Comparison of ENCODE assay signal across 27 cellular contexts in genomic region chr16:12879812-12880211, GRCh38. TPM values are rescaled to one million over a fixed set of nuclear protein-coding genes. Genes with fewer than 3 reads are reported as not detected.
"Had no signal": no experiment of that assay in that cellular context is flagged by ENCODE, and none has a peak within 500 bp of the region (broad histone marks: within the 10 kb centered on the region; RNA-seq: fewer than 3 reads in every experiment).

No MANE protein-coding gene starts in this region.

- H3K4me3 ChIP-seq: left lung, lower lobe of right lung, pancreas, prostate gland, sigmoid colon, spleen, suprapubic skin, thoracic aorta, tibial artery, uterus had no signal

- H3K9me3 ChIP-seq: lower lobe of right lung, pancreas, prostate gland, sigmoid colon, suprapubic skin, thoracic aorta, tibial artery, uterus had no signal

- H3K4me1 ChIP-seq: left lung, lower lobe of right lung, pancreas, prostate gland, sigmoid colon, spleen, suprapubic skin, tibial artery, uterus had no signal

- ATAC-seq: left colon; left lung; lower lobe of right lung; naive thymus-derived CD8-positive, alpha-beta T cell; pancreas; right cardiac atrium; stimulated activated effector memory CD8-positive, alpha-beta T cell treated with anti-CD3 and anti-CD28 coated beads, Interleukin-12 subunit alpha, Interleukin-12 subunit beta, amount 100 ng/mL, for 72 hours had no signal

- H3K36me3 ChIP-seq: left lung, lower lobe of right lung, pancreas, prostate gland, sigmoid colon, spleen, suprapubic skin, thoracic aorta, tibial artery, uterus had no signal

- DNase-seq: hypothalamus; immature natural killer cell; kidney; left colon; left lung; lower lobe of right lung; mammary epithelial cell; mesenchymal stem cell; naive thymus-derived CD8-positive, alpha-beta T cell; nucleus accumbens; pancreas; posterior cingulate gyrus; retina; right cardiac atrium; sigmoid colon; small intestine; spleen; stimulated activated CD4-positive, alpha-beta T cell treated with anti-CD3 and anti-CD28 coated beads, Interleukin-4, amount 100 ng/mL, for 24 hours; stimulated activated naive CD4-positive, alpha-beta T cell; tibial artery; trophoblast cell; uterus had no signal

- H3K27me3 ChIP-seq: pancreas, suprapubic skin, tibial artery, uterus had no signal

- H3K27ac ChIP-seq: left lung, lower lobe of right lung, pancreas, sigmoid colon, spleen, suprapubic skin, thoracic aorta, tibial artery, uterus had no signal

- FAIRE-seq: islet of Langerhans, kidney, pancreas, small intestine had no signal

RNA-seq across cellular contexts. Expression of gene SHISA9, which starts 21.6 kb away (rescaled TPM):
- total RNA-seq: lower lobe of right lung; naive thymus-derived CD8-positive, alpha-beta T cell had no signal
- polyA plus RNA-seq: immature natural killer cell; naive thymus-derived CD8-positive, alpha-beta T cell had no signal
